14 cellular contexts compared by ENCODE assay signal in the genomic region with DNA sequence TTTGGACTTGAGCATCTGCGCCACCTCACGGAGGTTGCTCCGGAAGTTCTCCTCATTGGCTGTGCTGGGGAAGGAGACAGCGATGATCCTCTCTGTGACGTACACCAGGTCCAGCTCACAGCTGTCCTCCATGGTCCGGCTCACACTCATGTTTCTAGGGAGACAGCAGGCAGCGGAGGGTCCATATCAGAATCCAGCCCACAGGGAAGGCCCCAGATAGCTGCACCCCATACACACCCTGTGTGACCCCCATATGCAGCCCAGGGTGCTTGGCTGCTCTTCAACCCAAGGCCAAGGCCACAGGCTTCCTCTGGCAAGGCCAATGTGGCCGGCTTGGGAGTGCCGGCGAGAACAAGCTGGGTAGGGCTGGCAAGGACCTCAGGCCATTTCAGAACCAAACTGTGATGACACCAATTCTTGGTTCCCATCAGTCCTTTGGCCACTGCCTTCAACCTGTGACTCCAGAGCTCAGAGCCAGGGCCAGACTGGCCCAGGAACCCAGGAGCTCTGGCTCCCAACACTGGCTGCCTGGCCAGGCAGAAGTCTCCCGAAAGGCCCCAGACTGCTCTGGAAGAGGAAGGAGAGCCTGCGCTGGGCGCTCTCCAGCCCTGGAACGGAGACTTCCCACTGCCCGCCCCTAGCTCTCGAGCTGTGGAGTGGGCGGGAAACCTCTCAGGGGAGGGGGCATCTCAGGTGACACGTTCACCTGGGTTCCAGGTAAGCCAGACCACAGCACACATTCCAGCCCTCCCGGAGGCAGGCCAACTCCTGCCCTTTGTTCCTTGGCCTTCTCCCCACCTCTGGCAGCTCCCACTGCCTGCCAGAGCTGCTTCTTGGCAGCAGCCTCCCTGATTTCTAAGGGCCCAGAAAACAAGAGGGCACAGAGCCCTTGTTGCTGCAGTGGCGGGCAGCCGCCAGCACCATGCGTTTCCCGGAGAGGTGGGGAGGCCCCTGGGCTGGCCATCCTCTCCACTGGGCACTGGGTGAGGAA.
A peak's percentile ranks its signal among the peaks of the same experiment; 100 is the strongest.
DNase-seq lines count a peak whose midpoint lies in the region; ATAC-seq and TF ChIP-seq lines count a peak whose summit lies in the region.
"Had no signal": no experiment of that assay in that cellular context is flagged by ENCODE, and none has a peak within 500 bp of the region (broad histone marks: within the 10 kb centered on the region; RNA-seq: fewer than 3 reads in every experiment).

No MANE protein-coding gene starts in this region.

- no peak overlapping the region for H2BK15ac ChIP-seq in neuronal stem cell (ENCODE audit: low read length)

- H3K4me2 ChIP-seq in neuronal stem cell (ENCODE audit: insufficient read depth, low read length, poor library complexity, severe bottlenecking) = no peak overlapping the region

- no peak overlapping the region for H3K4me3 ChIP-seq in adipocyte (ENCODE audit: low read length)
- H3K4me3 ChIP-seq in neuronal stem cell (ENCODE audit: low read length in 2 of 2) = no peak overlapping the region
- no peak overlapping the region for H3K4me3 ChIP-seq in transverse colon

- no peak for TF ChIP-seq EP300 in transverse colon (IDR thresholded peaks at IDR 0.05; ENCODE audit: low read depth)

- no peak overlapping the region for H4K8ac ChIP-seq in neuronal stem cell (ENCODE audit: low read depth, low read length)

- no peak for DNase-seq in adipocyte (ENCODE audit: low read depth)
- DNase-seq in Right ventricle myocardium inferior (ENCODE audit: missing footprints) = peak; percentile 50
- no peak for DNase-seq in neuronal stem cell (ENCODE audit: low spot score)
- DNase-seq in transverse colon = no peak
- DNase-seq in GM10266 (ENCODE audit: extremely low spot score) = no peak
- DNase-seq in stimulated activated CD4-positive, alpha-beta T cell treated with anti-CD3 and anti-CD28 coated beads, Interleukin-12 subunit alpha, Interleukin-12 subunit beta, amount 100 ng/mL, for 4 hours = no peak
- DNase-seq: activated T-cell treated with anti-CD3 and anti-CD28 coated beads, Interleukin-2, amount 50 U/mL, for 1 hour; COR-L47; glutamatergic neuron; NCI-H187 treated with DMSO at 0.1 percent for 48 hours; stimulated activated CD4-positive, alpha-beta T cell treated with anti-CD3 and anti-CD28 coated beads, Interleukin-15, amount 100 ng/mL, for 24 hours had no signal

- H2BK5ac ChIP-seq in neuronal stem cell (ENCODE audit: low read length) = no peak overlapping the region

- H2BK12ac ChIP-seq in neuronal stem cell (ENCODE audit: low read length) = no peak overlapping the region

- no peak overlapping the region for H3K4ac ChIP-seq in neuronal stem cell (ENCODE audit: low read length)

- no peak overlapping the region for H3K14ac ChIP-seq in neuronal stem cell (ENCODE audit: low read length)

- H3K36me3 ChIP-seq in adipocyte (ENCODE audit: control insufficient read depth, insufficient read depth, low read length, severe bottlenecking) (peaks cover 83% of the 10 kb centered on the region), neuronal stem cell (replicated peaks in 1 of 2; ENCODE audit: control insufficient read depth in 2 of 2, insufficient read depth in 2 of 2, low read length in 2 of 2) (no peaks in the 10 kb centered on the region), transverse colon (peaks cover 0 to 8% (median 0%) of the 10 kb centered on the region in 4 donors)

- no peak overlapping the region for H3K27ac ChIP-seq in neuronal stem cell (replicated peaks; ENCODE audit: low read length)
- H3K27ac ChIP-seq in transverse colon = peak overlapping the region; percentile 65 to 95 (median 89)

- peak; percentile 35 for ATAC-seq in Right ventricle myocardium inferior
- ATAC-seq in GM21447 (IDR thresholded peaks at IDR 0.05; ENCODE audit: unreplicated experiment) = no peak
- no peak for ATAC-seq in HG02981 (IDR thresholded peaks at IDR 0.05; ENCODE audit: unreplicated experiment)
- ATAC-seq: stimulated activated effector memory CD8-positive, alpha-beta T cell treated with anti-CD3 and anti-CD28 coated beads, Interleukin-12 subunit alpha, Interleukin-12 subunit beta, amount 100 ng/mL, for 72 hours had no signal

- H2AK5ac ChIP-seq in neuronal stem cell (ENCODE audit: low read depth, low read length) = no peak overlapping the region

- H3K9ac ChIP-seq in adipocyte (ENCODE audit: low read length) (peak overlapping the region; percentile 63), neuronal stem cell (ENCODE audit: low read depth, low read length, poor library complexity) (no peak overlapping the region)

- H3K9me3 ChIP-seq in adipocyte (ENCODE audit: control insufficient read depth, low read length) (no peaks in the 10 kb centered on the region), neuronal stem cell (replicated peaks in 1 of 2; ENCODE audit: control insufficient read depth in 2 of 2, insufficient read depth in 1 of 2, low read depth in 1 of 2, low read length in 2 of 2) (no peaks in the 10 kb centered on the region), transverse colon (no peaks in the 10 kb centered on the region)

- intact Hi-C loops in Right ventricle myocardium inferior (cut with DNase I) = no loop called here
- intact Hi-C loops in transverse colon (cut with DNase I; ENCODE audit: low total_unique reads) = no loop called here

- in situ Hi-C loops in transverse colon (cut with MboI; ENCODE audit: low pct_ligation_motif_present in 1 of 4, low pct_unique_long_range_greater_than_20kb in 1 of 4, low sequenced_read_pairs in 3 of 4) = no loop called here

- no peak overlapping the region for H3K18ac ChIP-seq in neuronal stem cell (ENCODE audit: low read length)

- no peaks in the 10 kb centered on the region for H3K79me1 ChIP-seq in neuronal stem cell (ENCODE audit: low read depth, low read length)

- H3K23ac ChIP-seq in neuronal stem cell (ENCODE audit: low read depth, low read length, poor library complexity) = peak overlapping the region; percentile 52

- TF ChIP-seq CTCF in transverse colon (IDR thresholded peaks at IDR 0.05) (no peak), GM10266 (IDR thresholded peaks at IDR 0.05; ENCODE audit: control insufficient read depth, insufficient read depth, low read depth, missing control alignments) (no peak)

- H4K91ac ChIP-seq in neuronal stem cell (ENCODE audit: low read depth, low read length, poor library complexity) = no peak overlapping the region

- no peak overlapping the region for H2BK120ac ChIP-seq in neuronal stem cell (ENCODE audit: low read depth, low read length)

- no peak overlapping the region for H2AFZ ChIP-seq in neuronal stem cell (ENCODE audit: low read length)

- H3K4me1 ChIP-seq in adipocyte (ENCODE audit: control insufficient read depth, insufficient read depth, low read length) (peaks cover 51% of the 10 kb centered on the region), neuronal stem cell (ENCODE audit: control insufficient read depth in 2 of 2, insufficient read depth in 1 of 2, low read depth in 1 of 2, low read length in 2 of 2) (peaks cover 0 to 2% of the 10 kb centered on the region in 2 donors), transverse colon (peaks cover 16 to 48% (median 37%) of the 10 kb centered on the region in 4 donors)

- H3K27me3 ChIP-seq in adipocyte (replicated peaks; ENCODE audit: control insufficient read depth, insufficient read depth, low read length) (no peaks in the 10 kb centered on the region), neuronal stem cell (ENCODE audit: control insufficient read depth in 3 of 3, insufficient read depth in 3 of 3, low read depth in 1 of 3, low read length in 3 of 3) (no peaks in the 10 kb centered on the region), transverse colon (no peaks in the 10 kb centered on the region)

- no CpG with 5 or more reads among the region's 23 CpGs for WGBS in neuronal stem cell (ENCODE audit: extremely low coverage in 2 of 2, insufficient read length in 2 of 2, insufficient replicate concordance in 1 of 2), 2 donors
- 60% methylated on average over 23 of the region's 23 CpGs; no CpG with 5 or more reads in 1 of the 2 donors for WGBS in transverse colon (ENCODE audit: low coverage in 1 of 2), 2 donors

- no peak for TF ChIP-seq POLR2A in transverse colon (IDR thresholded peaks at IDR 0.05)
